ENCODE assay signal across 12 cellular contexts in the genomic region with DNA sequence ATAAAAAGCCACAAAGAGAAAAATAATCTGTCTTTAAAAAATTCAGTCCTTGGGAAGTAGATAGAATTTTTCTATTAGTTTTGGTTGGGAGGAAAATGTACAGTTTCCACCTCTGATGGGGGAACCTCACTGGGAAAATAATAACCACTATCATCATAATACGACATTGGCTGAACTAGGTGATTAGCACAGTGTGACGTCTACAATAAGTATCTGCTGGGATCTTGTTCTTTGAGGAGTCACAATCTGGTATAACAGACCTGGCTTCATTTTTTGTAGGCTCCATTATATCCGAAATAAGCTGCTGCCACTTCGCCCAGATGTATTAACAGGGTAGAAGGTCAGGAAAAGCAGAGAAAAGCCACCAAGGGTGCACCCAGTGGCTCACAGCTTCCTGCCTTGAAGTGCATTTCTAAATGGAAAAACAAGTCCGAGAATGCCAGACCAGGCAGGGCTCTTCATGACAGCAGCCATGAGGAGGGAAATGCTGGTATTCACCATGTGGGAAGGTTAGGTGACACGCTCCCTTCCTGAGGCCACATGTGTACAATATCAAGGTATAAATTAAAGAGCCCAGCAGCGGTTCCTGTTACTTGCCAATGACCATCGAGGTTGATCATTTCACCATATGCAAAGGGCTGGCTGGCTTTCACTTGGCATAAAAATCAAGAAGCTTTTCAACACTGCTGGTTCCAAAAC.
DNase-seq lines count a peak whose midpoint lies in the region; ATAC-seq, FAIRE-seq and TF ChIP-seq lines count a peak whose summit lies in the region.
"Had no signal": no experiment of that assay in that cellular context is flagged by ENCODE, and none has a peak within 500 bp of the region (broad histone marks: within the 10 kb centered on the region; RNA-seq: fewer than 3 reads in every experiment).

No MANE protein-coding gene starts in this region.

- no peak overlapping the region for H2BK120ac ChIP-seq in trophoblast cell (ENCODE audit: insufficient read depth, low read length, poor library complexity)

- no peak for DNase-seq in activated T-cell treated with anti-CD3 and anti-CD28 coated beads, Interleukin-2, amount 50 U/mL, for 72 hours
- DNase-seq in activated T-cell treated with anti-CD3 and anti-CD28 coated beads for 4 hours (no peak), NCI-H2227 treated with DMSO at 0.1 percent for 48 hours (lab: John Stamatoyannopoulos, UW) (peak; percentile 66), UCSD-AML1 (lab: John Stamatoyannopoulos, UW; ENCODE audit: unreplicated experiment) (peak; percentile 10), trophoblast cell (peak; percentile 7 to 34), kidney (no peak), RWPE1 (ENCODE audit: low spot score) (no peak)
- DNase-seq: CD8-positive, alpha-beta memory T cell had no signal

- H3K36me3 ChIP-seq in trophoblast cell (ENCODE audit: control insufficient read depth in 1 of 2, insufficient read depth in 2 of 2, low read length in 2 of 2), result no peaks in the 10 kb centered on the region
- no peaks in the 10 kb centered on the region for H3K36me3 ChIP-seq in kidney (ENCODE audit: control insufficient read depth in 1 of 2, insufficient read depth in 2 of 2, low read length in 2 of 2)
- H3K36me3 ChIP-seq: MG63 had no signal

- TF ChIP-seq CTCF in kidney (IDR thresholded peaks at IDR 0.05; ENCODE audit: borderline replicate concordance, extremely low read depth, insufficient read depth), result no peak
- no peak for TF ChIP-seq CTCF in RWPE1 (conservative IDR thresholded peaks at IDR 0.05; ENCODE audit: low read depth)

- no peak overlapping the region for H3K14ac ChIP-seq in trophoblast cell (ENCODE audit: low read length)

- H4K12ac ChIP-seq in trophoblast cell (ENCODE audit: low read depth, low read length), result no peak overlapping the region

- H3K18ac ChIP-seq in trophoblast cell (ENCODE audit: low read length), result no peak overlapping the region

- H3K27ac ChIP-seq in trophoblast cell (ENCODE audit: low read depth, low read length) (no peak overlapping the region), kidney (ENCODE audit: low read depth in 2 of 2, low read length in 2 of 2) (no peak overlapping the region), RWPE1 (no peak overlapping the region)
- H3K27ac ChIP-seq: C4-2B had no signal

- no peak overlapping the region for H3K23ac ChIP-seq in trophoblast cell (ENCODE audit: low read length)

- no peak overlapping the region for H2AK5ac ChIP-seq in trophoblast cell (ENCODE audit: low read length)

- H3K9ac ChIP-seq in trophoblast cell (ENCODE audit: low read length), result no peak overlapping the region
- H3K9ac ChIP-seq in kidney (ENCODE audit: low read length in 2 of 2), result no peak overlapping the region

- H3K4me1 Mint-ChIP-seq in activated T-cell treated with anti-CD3 and anti-CD28 coated beads, Interleukin-2, amount 50 U/mL, for 72 hours (ENCODE audit: low read depth), result peaks cover 10% of the 10 kb centered on the region
- H3K4me1 Mint-ChIP-seq: CD8-positive, alpha-beta memory T cell; IgD-negative memory B cell had no signal

- intact Hi-C loops in kidney (cut with DNase I), result no loop called here

- no CpG with 5 or more reads among the region's 8 CpGs for WGBS in trophoblast cell (ENCODE audit: extremely low coverage, insufficient coverage, insufficient read length)

- CTCF ChIA-PET in RWPE1 (lab: Yijun Ruan, JAX), result interaction anchor here (0.5 to 1.7 kb wide), 11 partner anchors 8 to 746 kb away, joined by 3 to 8 read pairs (median 3); no protein-coding TSS in a partner anchor

- no peaks in the 10 kb centered on the region for H3K27me3 Mint-ChIP-seq in activated T-cell treated with anti-CD3 and anti-CD28 coated beads, Interleukin-2, amount 50 U/mL, for 72 hours (ENCODE audit: low read depth)
- H3K27me3 Mint-ChIP-seq: IgD-negative memory B cell had no signal

- no peaks in the 10 kb centered on the region for H3K9me3 Mint-ChIP-seq in activated T-cell treated with anti-CD3 and anti-CD28 coated beads, Interleukin-2, amount 50 U/mL, for 72 hours
- H3K9me3 Mint-ChIP-seq: CD8-positive, alpha-beta memory T cell; IgD-negative memory B cell had no signal

- H2AFZ ChIP-seq in trophoblast cell (ENCODE audit: insufficient read depth, low read length, poor library complexity), result no peak overlapping the region

- no peaks in the 10 kb centered on the region for H3K36me3 Mint-ChIP-seq in activated T-cell treated with anti-CD3 and anti-CD28 coated beads, Interleukin-2, amount 50 U/mL, for 72 hours (ENCODE audit: insufficient read depth in 2 of 2)
- H3K36me3 Mint-ChIP-seq: CD8-positive, alpha-beta memory T cell; IgD-negative memory B cell had no signal

- H3K4me2 ChIP-seq in trophoblast cell (ENCODE audit: low read length), result no peak overlapping the region

- no peak overlapping the region for H4K91ac ChIP-seq in trophoblast cell (ENCODE audit: low read depth, low read length)

- H2BK5ac ChIP-seq in trophoblast cell (ENCODE audit: low read depth, low read length, poor library complexity), result no peak overlapping the region

- H3K4me1 ChIP-seq in trophoblast cell (ENCODE audit: control insufficient read depth in 1 of 2, insufficient read depth in 2 of 2, low read length in 2 of 2) (no peaks in the 10 kb centered on the region), kidney (ENCODE audit: control insufficient read depth in 1 of 2, insufficient read depth in 1 of 2, low read depth in 1 of 2, low read length in 2 of 2) (no peaks in the 10 kb centered on the region)

- H3K9me3 ChIP-seq in trophoblast cell (ENCODE audit: insufficient read depth, low read depth, low read length) (no peaks in the 10 kb centered on the region), kidney (ENCODE audit: control insufficient read depth in 1 of 2, low read length in 2 of 2) (no peaks in the 10 kb centered on the region)
- H3K9me3 ChIP-seq: MG63 had no signal

- no peak for ATAC-seq in activated T-cell treated with anti-CD3 and anti-CD28 coated beads, Interleukin-2, amount 50 U/mL, for 72 hours (replicated peaks in 1 of 2)
- no peak for ATAC-seq in HG02678 (IDR thresholded peaks at IDR 0.05; ENCODE audit: unreplicated experiment)

- no peak for FAIRE-seq in kidney (lab: Jason Lieb, UNC)

- H3K79me2 ChIP-seq in trophoblast cell (ENCODE audit: control insufficient read depth, insufficient read depth, low read length, poor library complexity), result peaks cover 2% of the 10 kb centered on the region

- H3K27ac Mint-ChIP-seq in activated T-cell treated with anti-CD3 and anti-CD28 coated beads, Interleukin-2, amount 50 U/mL, for 72 hours, result peak overlapping the region; percentile 45
- H3K27ac Mint-ChIP-seq: CD8-positive, alpha-beta memory T cell had no signal

- H3K4me3 ChIP-seq in trophoblast cell (ENCODE audit: low read depth, low read length) (no peak overlapping the region), kidney (ENCODE audit: low read length in 2 of 2) (no peak overlapping the region)
- H3K4me3 ChIP-seq: MG63 had no signal

- no peak overlapping the region for H3K4ac ChIP-seq in trophoblast cell (ENCODE audit: low read depth, low read length)

- H4K8ac ChIP-seq in trophoblast cell (ENCODE audit: low read depth, low read length), result no peak overlapping the region

- no peak overlapping the region for H2BK12ac ChIP-seq in trophoblast cell (ENCODE audit: low read length)

- peaks cover 3% of the 10 kb centered on the region for H3K79me1 ChIP-seq in trophoblast cell (ENCODE audit: low read length)

- POLR2A ChIA-PET in RWPE1 (lab: Yijun Ruan, JAX; ENCODE audit: low non-redundant PET), result no interaction called here

- no peak overlapping the region for H3K4me3 Mint-ChIP-seq in activated T-cell treated with anti-CD3 and anti-CD28 coated beads, Interleukin-2, amount 50 U/mL, for 72 hours
- H3K4me3 Mint-ChIP-seq: CD8-positive, alpha-beta memory T cell; IgD-negative memory B cell had no signal

- no peaks in the 10 kb centered on the region for H3K27me3 ChIP-seq in trophoblast cell (ENCODE audit: insufficient read depth, low read length)
- H3K27me3 ChIP-seq: MG63 had no signal

Comparison
In these comparisons a context has a peak if more than half of its experiments do, and no peak if none do; other contexts are left out.
1. DNase-seq: peak in NCI-H2227 treated with DMSO at 0.1 percent for 48 hours (single experiment), UCSD-AML1 (single experiment) and trophoblast cell (2 of 2); none in activated T-cell treated with anti-CD3 and anti-CD28 coated beads, Interleukin-2, amount 50 U/mL, for 72 hours (0 of 2), activated T-cell treated with anti-CD3 and anti-CD28 coated beads for 4 hours (single experiment), kidney (single experiment) and RWPE1 (single experiment).